28 cellular contexts compared by ENCODE assay signal in genomic region chr21:31233711-31234110, GRCh38.
"Had no signal": no experiment of that assay in that cellular context is flagged by ENCODE, and none has a peak within 500 bp of the region (broad histone marks: within the 10 kb centered on the region; RNA-seq: fewer than 3 reads in every experiment).

No MANE protein-coding gene starts in this region.

- H3K27ac Mint-ChIP-seq: immature natural killer cell; memory B cell; naive thymus-derived CD4-positive, alpha-beta T cell; natural killer cell treated with Interleukin-12 subunit alpha and Interleukin-12 subunit beta and Interleukin-15 and Interleukin-18, amount 100 ng/mL, for 72 hours; progenitor cell of endocrine pancreas; stimulated activated naive B cell treated with anti-CD40 and anti-IgM and Interleukin-4, amounts not matched to agents 10 μg/mL and 1 μg/mL and 100 μg/mL, for 72 hours had no signal

- H3K4me1 ChIP-seq: left ventricle myocardium inferior, stomach, testis, thyroid gland, transverse colon, upper lobe of left lung, vagina had no signal

- H3K4me1 Mint-ChIP-seq: memory B cell had no signal

- H3K4me3 ChIP-seq: left ventricle myocardium inferior, lung, mucosa of descending colon, ovary, skin epidermis, stomach, testis, thyroid gland, transverse colon, upper lobe of left lung, vagina had no signal

- H3K27me3 Mint-ChIP-seq: memory B cell; naive thymus-derived CD4-positive, alpha-beta T cell; natural killer cell treated with Interleukin-12 subunit alpha and Interleukin-12 subunit beta and Interleukin-15 and Interleukin-18, amount 100 ng/mL, for 72 hours; progenitor cell of endocrine pancreas; stimulated activated naive B cell treated with anti-CD40 and anti-IgM and Interleukin-4, amounts not matched to agents 10 μg/mL and 1 μg/mL and 100 μg/mL, for 72 hours had no signal

- H3K27ac ChIP-seq: left ventricle myocardium inferior, ovary, skin epidermis, stomach, testis, thyroid gland, transverse colon, upper lobe of left lung, vagina had no signal

- H3K4me3 Mint-ChIP-seq: immature natural killer cell; memory B cell; naive thymus-derived CD4-positive, alpha-beta T cell; natural killer cell treated with Interleukin-12 subunit alpha and Interleukin-12 subunit beta and Interleukin-15 and Interleukin-18, amount 100 ng/mL, for 72 hours; stimulated activated naive B cell treated with anti-CD40 and anti-IgM and Interleukin-4, amounts not matched to agents 10 μg/mL and 1 μg/mL and 100 μg/mL, for 72 hours had no signal

- DNase-seq: hypothalamus; immature natural killer cell; kidney; left ventricle myocardium inferior; midbrain; mucosa of descending colon; naive thymus-derived CD4-positive, alpha-beta T cell; ovary; retina; right cardiac atrium; stimulated activated CD4-positive, alpha-beta T cell treated with anti-CD3 and anti-CD28 coated beads, Interleukin-12 subunit alpha, Interleukin-12 subunit beta, amount 100 ng/mL, for 4 hours; stimulated activated CD4-positive, alpha-beta T cell treated with anti-CD3 and anti-CD28 coated beads, Interleukin-15, amount 100 ng/mL, for 24 hours; stimulated activated CD4-positive, alpha-beta T cell treated with anti-CD3 and anti-CD28 coated beads, Interleukin-2, amount 100 ng/mL, for 24 hours; stimulated activated CD4-positive, alpha-beta T cell treated with anti-CD3 and anti-CD28 coated beads, Interleukin-4, amount 100 ng/mL, for 1 hour; stimulated activated naive B cell treated with anti-CD40 and anti-IgM and Interleukin-4, amounts not matched to agents 10 μg/mL and 1 μg/mL and 100 μg/mL, for 72 hours; stimulated activated naive CD8-positive, alpha-beta T cell treated with anti-CD3 and anti-CD28 coated beads, Interleukin-15, Interleukin-2, amounts not matched to agents 100 U/mL and 50 U/mL, for 24 hours; stomach; testis; thyroid gland; transverse colon; upper lobe of left lung had no signal

- H3K9me3 Mint-ChIP-seq: natural killer cell treated with Interleukin-12 subunit alpha and Interleukin-12 subunit beta and Interleukin-15 and Interleukin-18, amount 100 ng/mL, for 72 hours had no signal

- H3K27me3 ChIP-seq: ovary, stomach, testis, thyroid gland, transverse colon, upper lobe of left lung, vagina had no signal

- H3K36me3 ChIP-seq: left ventricle myocardium inferior, ovary, stomach, thyroid gland, transverse colon, upper lobe of left lung, vagina had no signal

- H3K9me3 ChIP-seq: mucosa of descending colon, ovary, testis, thyroid gland, transverse colon, upper lobe of left lung, vagina had no signal

- ATAC-seq: mucosa of descending colon; naive thymus-derived CD4-positive, alpha-beta T cell; natural killer cell treated with Interleukin-12 subunit alpha and Interleukin-12 subunit beta and Interleukin-15 and Interleukin-18, amount 100 ng/mL, for 72 hours; right cardiac atrium; sciatic nerve; stimulated activated naive B cell treated with anti-CD40 and anti-IgM and Interleukin-4, amounts not matched to agents 10 μg/mL and 1 μg/mL and 100 μg/mL, for 72 hours; stimulated activated naive CD8-positive, alpha-beta T cell treated with anti-CD3 and anti-CD28 coated beads, Interleukin-15, Interleukin-2, amounts not matched to agents 100 U/mL and 50 U/mL, for 24 hours had no signal
